Comparison of ENCODE assay signal across 7 cellular contexts in the genomic region with DNA sequence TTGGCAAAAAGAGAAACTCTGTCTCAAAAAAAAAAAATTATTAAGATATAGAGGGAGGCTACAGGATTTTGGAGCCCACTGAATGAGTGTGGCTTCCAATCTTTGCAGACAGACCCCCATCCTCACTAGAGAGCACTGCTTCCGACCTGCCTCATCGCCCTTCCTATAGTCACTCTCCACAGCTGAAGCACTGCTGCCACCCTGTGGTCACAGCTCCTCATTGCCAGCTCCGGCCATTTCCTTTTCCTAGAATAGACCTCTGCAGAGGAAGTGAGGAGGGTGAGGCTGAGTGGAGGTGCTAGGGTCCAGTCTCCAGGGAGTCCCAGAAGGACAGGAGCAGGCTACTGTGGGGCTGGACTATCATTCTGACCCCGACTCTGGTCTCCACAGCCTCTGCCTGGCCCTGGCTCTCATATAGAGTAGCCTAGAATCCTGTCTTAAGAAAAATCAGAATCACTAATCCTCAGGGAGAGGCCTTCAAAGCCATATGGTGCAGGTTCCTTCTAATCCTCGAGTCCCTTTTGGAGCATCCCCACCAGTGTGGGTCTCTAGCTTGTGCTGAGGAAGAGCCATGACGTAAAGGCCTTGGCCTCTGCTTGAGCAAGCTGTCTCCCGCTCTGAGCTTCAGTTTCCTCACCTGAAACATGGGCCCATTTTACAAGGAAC. TPM values are rescaled to one million over a fixed set of nuclear protein-coding genes. Genes with fewer than 3 reads are reported as not detected.
DNase-seq lines count a peak whose midpoint lies in the region; ATAC-seq and TF ChIP-seq lines count a peak whose summit lies in the region.

No MANE protein-coding gene starts in this region.

- 30 to 35% methylated on average over 7 of the region's 7 CpGs for WGBS in sigmoid colon, 2 donors

- H3K4me3 ChIP-seq in sigmoid colon, result no peak overlapping the region

- ATAC-seq in GM18502 (IDR thresholded peaks at IDR 0.05; ENCODE audit: poor library complexity, unreplicated experiment) (peak; percentile 82), HG02870 (IDR thresholded peaks at IDR 0.05; ENCODE audit: unreplicated experiment) (peak; percentile 85), left cardiac atrium (peak; percentile 82 to 84)

- peaks cover 8% of the 10 kb centered on the region for H3K4me1 Mint-ChIP-seq in T-helper 1 cell treated with Interleukin-12 subunit alpha and Interleukin-12 subunit beta and Interleukin-4 antibody, amounts not matched to agents 30 μg/mL and 1 μg/mL, for 36 hours (ENCODE audit: low read depth)

- H3K9me3 ChIP-seq in sigmoid colon, result no peaks in the 10 kb centered on the region

- peak overlapping the region; percentile 38 for H3K27ac Mint-ChIP-seq in T-helper 1 cell treated with Interleukin-12 subunit alpha and Interleukin-12 subunit beta and Interleukin-4 antibody, amounts not matched to agents 30 μg/mL and 1 μg/mL, for 36 hours

- DNase-seq in NCI-H1694 treated with DMSO at 0.1 percent for 48 hours (lab: John Stamatoyannopoulos, UW) (peak; percentile 75), amniotic epithelial cell (ENCODE audit: low read depth) (peak; percentile 58), left cardiac atrium (peak; percentile 84), sigmoid colon (peak; percentile 88)

- no peaks in the 10 kb centered on the region for H3K9me3 Mint-ChIP-seq in T-helper 1 cell treated with Interleukin-12 subunit alpha and Interleukin-12 subunit beta and Interleukin-4 antibody, amounts not matched to agents 30 μg/mL and 1 μg/mL, for 36 hours

- H3K4me1 ChIP-seq in sigmoid colon, result peaks cover 0 to 7% (median 6%) of the 10 kb centered on the region in 4 donors

- TF ChIP-seq POLR2A in sigmoid colon (IDR thresholded peaks at IDR 0.05), result no peak

- H3K36me3 ChIP-seq in sigmoid colon, result peaks cover 4 to 79% (median 33%) of the 10 kb centered on the region in 4 donors

- no peak overlapping the region for H3K4me3 Mint-ChIP-seq in T-helper 1 cell treated with Interleukin-12 subunit alpha and Interleukin-12 subunit beta and Interleukin-4 antibody, amounts not matched to agents 30 μg/mL and 1 μg/mL, for 36 hours

- no peaks in the 10 kb centered on the region for H3K27me3 ChIP-seq in sigmoid colon

- H3K27ac ChIP-seq in sigmoid colon, result peak overlapping the region; percentile 8 to 44 (median 34)

- intact Hi-C loops in left cardiac atrium (cut with DNase I) (loop anchor here (5.0 to 10.0 kb wide), 2 partner anchors 156 to 184 kb away; partner anchors contain the start of gene AAAS (in 1 of the 2)), sigmoid colon (cut with DNase I) (loop anchor here (2.0 kb wide), 2 partner anchors 58 to 156 kb away; no protein-coding TSS in a partner anchor)

- H3K36me3 Mint-ChIP-seq in T-helper 1 cell treated with Interleukin-12 subunit alpha and Interleukin-12 subunit beta and Interleukin-4 antibody, amounts not matched to agents 30 μg/mL and 1 μg/mL, for 36 hours (ENCODE audit: low read depth), result peaks cover 16% of the 10 kb centered on the region

- H3K27me3 Mint-ChIP-seq in T-helper 1 cell treated with Interleukin-12 subunit alpha and Interleukin-12 subunit beta and Interleukin-4 antibody, amounts not matched to agents 30 μg/mL and 1 μg/mL, for 36 hours (ENCODE audit: low read depth), result no peaks in the 10 kb centered on the region

- TF ChIP-seq CTCF in sigmoid colon (IDR thresholded peaks at IDR 0.05), result peak; percentile 81 to 89 (median 87)

- TF ChIP-seq EP300 in sigmoid colon (IDR thresholded peaks at IDR 0.05), result no peak

RNA-seq across cellular contexts. Expression of gene NPFF, which starts 1.4 kb away (rescaled TPM):
- total RNA-seq in left cardiac atrium (not detected), sigmoid colon (not detected)
- not detected for polyA plus RNA-seq in sigmoid colon

RNA-seq across cellular contexts. Expression of gene TARBP2, which starts 7.6 kb away (rescaled TPM):
- total RNA-seq in left cardiac atrium, result 10 to 100 TPM; 12.5 to 15.3 TPM
- total RNA-seq in sigmoid colon, result 10 to 100 TPM; 16.1 to 29.9 (median 19.4) TPM
- polyA plus RNA-seq in sigmoid colon, result 10 to 100 TPM; 16.2 to 29.4 (median 19.7) TPM

RNA-seq across cellular contexts. Expression of gene MAP3K12, which starts 9.4 kb away (rescaled TPM):
- total RNA-seq in left cardiac atrium (1 to 10 TPM; 9.1 to 9.7 TPM), sigmoid colon (10 to 100 TPM; 18.5 to 27.4 (median 25.0) TPM)
- polyA plus RNA-seq in sigmoid colon, result 10 to 100 TPM in 1 of 3 donors, 1 to 10 TPM in 2; 1.6 to 10.1 (median 4.8) TPM

RNA-seq across cellular contexts. Expression of gene PCBP2, which starts 56.8 kb away (rescaled TPM):
- total RNA-seq in left cardiac atrium, result 100 to 1,000 TPM; 504 to 545 TPM
- 100 to 1,000 TPM; 397 to 661 (median 417) TPM for total RNA-seq in sigmoid colon
- 100 to 1,000 TPM; 333 to 455 (median 401) TPM for polyA plus RNA-seq in sigmoid colon
